In the genomic region with DNA sequence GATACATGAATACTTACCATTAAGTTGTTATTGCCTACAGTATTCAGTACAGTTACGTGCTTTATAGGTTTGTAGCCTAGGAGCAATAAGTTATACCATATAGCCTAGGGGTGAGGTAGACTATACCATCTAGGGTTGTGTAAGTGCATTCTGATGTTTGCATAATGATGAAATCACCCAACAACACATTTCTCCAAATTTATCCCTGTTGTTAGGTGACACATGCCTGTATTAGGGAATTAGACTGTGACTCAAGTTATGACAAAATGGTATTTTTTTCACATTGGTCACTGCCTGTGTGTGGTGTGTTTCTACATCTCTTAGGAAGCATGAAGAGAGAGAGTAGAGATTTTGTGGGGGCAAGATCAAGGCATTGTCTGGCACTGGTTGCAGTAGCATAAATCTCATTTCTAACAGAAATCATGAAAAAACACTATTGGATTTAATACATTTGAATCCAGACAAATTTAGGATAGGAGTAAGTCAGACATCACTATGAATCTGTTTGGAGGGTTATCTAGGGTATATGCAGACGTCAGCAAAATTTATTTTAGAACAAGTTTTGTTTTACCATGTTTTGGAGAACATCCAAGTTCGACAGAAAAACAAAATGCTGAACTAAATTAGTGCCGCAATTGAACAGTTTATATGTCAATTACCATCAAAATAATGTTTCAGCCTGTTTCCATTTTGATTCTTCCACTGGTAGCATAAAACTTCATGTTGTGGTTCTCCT, we compare ENCODE assay signal across 24 cellular contexts.
DNase-seq lines count a peak whose midpoint lies in the region; ATAC-seq, FAIRE-seq and TF ChIP-seq lines count a peak whose summit lies in the region.
"Had no signal": no experiment of that assay in that cellular context is flagged by ENCODE, and none has a peak within 500 bp of the region (broad histone marks: within the 10 kb centered on the region; RNA-seq: fewer than 3 reads in every experiment).

No MANE protein-coding gene starts in this region.

- H3K4me3 Mint-ChIP-seq in HFFc6: no peak overlapping the region
- H3K4me3 Mint-ChIP-seq: activated B cell treated with CpG ODN at 0.5 μM for 24 hours; activated naive CD8-positive, alpha-beta T cell; IgD-negative memory B cell; naive thymus-derived CD8-positive, alpha-beta T cell had no signal

- H3K4me1 ChIP-seq in K562 (replicated peaks in 1 of 2; ENCODE audit: control insufficient read depth in 2 of 2, insufficient read depth in 2 of 2, low read length in 2 of 2) (peaks cover 0 to under 1% of the 10 kb centered on the region in 2 experiments; a peak in 2 of 5 replicates), mucosa of descending colon (ENCODE audit: low read depth) (no peaks in the 10 kb centered on the region)
- H3K4me1 ChIP-seq: esophagus squamous epithelium, right atrium auricular region had no signal

- H3K27me3 ChIP-seq in K562 (ENCODE audit: control insufficient read depth in 2 of 2, insufficient read depth in 2 of 2, low read length in 2 of 2): no peaks in the 10 kb centered on the region
- H3K27me3 ChIP-seq: esophagus squamous epithelium, right atrium auricular region had no signal

- no TSS peak for BruUV-seq in K562 (replicated peaks; lab: Mats Ljungman, UMichigan)

- TF ChIP-seq EP300 in K562 (IDR thresholded peaks at IDR 0.05; ENCODE audit: low read length): no peak

- H3K9me3 Mint-ChIP-seq in HFFc6: no peaks in the 10 kb centered on the region
- H3K9me3 Mint-ChIP-seq: activated B cell treated with CpG ODN at 0.5 μM for 24 hours; activated T-helper 2 cell treated with anti-CD3 and anti-CD28 coated beads, Interferon-gamma antibody, Interleukin-2, Interleukin-4, amounts not matched to agents 10 μg/mL and 5 μg/mL and 100 μg/mL, durations not matched to agents 14 hours and 24 hours and 36 hours; IgD-negative memory B cell had no signal

- H4K20me1 ChIP-seq in K562 (replicated peaks; ENCODE audit: control insufficient read depth, insufficient read depth, low read length): no peaks in the 10 kb centered on the region

- H3K27ac Mint-ChIP-seq in HFFc6: no peak overlapping the region
- H3K27ac Mint-ChIP-seq: activated B cell treated with CpG ODN at 0.5 μM for 24 hours; activated naive CD8-positive, alpha-beta T cell; activated T-helper 2 cell treated with anti-CD3 and anti-CD28 coated beads, Interferon-gamma antibody, Interleukin-2, Interleukin-4, amounts not matched to agents 10 μg/mL and 5 μg/mL and 100 μg/mL, durations not matched to agents 14 hours and 24 hours and 36 hours; IgD-negative memory B cell; naive thymus-derived CD8-positive, alpha-beta T cell had no signal

- H3K4me3 ChIP-seq in K562 (no peak overlapping the region), mucosa of descending colon (no peak overlapping the region)
- H3K4me3 ChIP-seq: esophagus squamous epithelium, right atrium auricular region had no signal

- H3K4me2 ChIP-seq in K562 (ENCODE audit: insufficient read depth, low read length): no peak overlapping the region

- intact Hi-C loops in K562 (cut with micrococcal nuclease) (no loop called here), mucosa of descending colon (cut with DNase I, micrococcal nuclease) (no loop called here)

- POLR2A ChIA-PET in K562 (lab: Yijun Ruan, JAX) (no interaction called here), GM10248 (lab: Yijun Ruan, JAX) (no interaction called here)

- no peaks in the 10 kb centered on the region for H3K36me3 ChIP-seq in K562 (ENCODE audit: control insufficient read depth, insufficient read depth, low read length)
- H3K36me3 ChIP-seq in mucosa of descending colon (ENCODE audit: low read depth): no peaks in the 10 kb centered on the region
- H3K36me3 ChIP-seq: esophagus squamous epithelium, right atrium auricular region had no signal

- H3K79me2 ChIP-seq in K562 (ENCODE audit: control insufficient read depth, insufficient read depth, low read length): no peaks in the 10 kb centered on the region

- H3K9me3 ChIP-seq in K562 (replicated peaks; ENCODE audit: control insufficient read depth, insufficient read depth, low read depth, low read length) (no peaks in the 10 kb centered on the region), mucosa of descending colon (no peaks in the 10 kb centered on the region)
- H3K9me3 ChIP-seq: esophagus squamous epithelium, right atrium auricular region had no signal

- no peak for TF ChIP-seq RAD21 in K562 (CRISPR knock-in tag; conservative IDR thresholded peaks at IDR 0.05 in 1 of 2, IDR thresholded peaks at IDR 0.05 in 1 of 2)

- ATAC-seq in K562 (no peak), GM19351 (IDR thresholded peaks at IDR 0.05; ENCODE audit: unreplicated experiment) (no peak), mucosa of descending colon (no peak)
- ATAC-seq: naive thymus-derived CD8-positive, alpha-beta T cell; Right ventricle myocardium inferior had no signal

- DNase-seq in AG20443 (ENCODE audit: low spot score) (peak; percentile 8), HFFc6 (peak; percentile 31), K562 (ENCODE audit: extremely low read depth in 1 of 4, low spot score in 3 of 4) (no peak), iris pigment epithelial cell (ENCODE audit: low read depth) (peak; percentile 8), inferior parietal cortex (ENCODE audit: extremely low spot score) (no peak), GM10248 (ENCODE audit: extremely low spot score) (no peak), mucosa of descending colon (no peak)
- DNase-seq: activated B cell treated with CpG ODN at 0.5 μM for 24 hours; activated CD4-positive, alpha-beta T cell treated with anti-CD3 and anti-CD28 coated beads, Interleukin-2, amount 50 U/mL, for 4 hours; activated CD8-positive, alpha-beta memory T cell treated with anti-CD3 and anti-CD28 coated beads, Interleukin-2, amount 50 U/mL, for 4 hours; effector CD8-positive, alpha-beta T cell; esophagus squamous epithelium; naive thymus-derived CD8-positive, alpha-beta T cell; NCI-H2171; NCI-H526 treated with DMSO at 0.1 percent for 48 hours; T1000 had no signal

- no peaks in the 10 kb centered on the region for H3K9me1 ChIP-seq in K562 (ENCODE audit: control insufficient read depth, insufficient read depth, low read length)

- no peak for TF ChIP-seq CTCF in HFFc6 (IDR thresholded peaks at IDR 0.05)
- no peak for TF ChIP-seq CTCF in K562 (IDR thresholded peaks at IDR 0.05 in 2 of 3, conservative IDR thresholded peaks at IDR 0.05 in 1 of 3; ENCODE audit: insufficient read depth in 2 of 3, low read depth in 1 of 3, low read length in 3 of 3)
- no peak for TF ChIP-seq CTCF in GM10248 (IDR thresholded peaks at IDR 0.05; ENCODE audit: control extremely low read depth, extremely low read depth, low read depth, missing control alignments)
- no peak for TF ChIP-seq CTCF in mucosa of descending colon (IDR thresholded peaks at IDR 0.05)

- no peak overlapping the region for H2AFZ ChIP-seq in K562 (ENCODE audit: low read depth, low read length)

- H3K27ac ChIP-seq in K562 (ENCODE audit: extremely low read depth, low read depth, low read length): no peak overlapping the region
- H3K27ac ChIP-seq: esophagus squamous epithelium, HL-60, right atrium auricular region had no signal

- in situ Hi-C loops in K562 (cut with MboI): no loop called here

- no peaks in the 10 kb centered on the region for H3K36me3 Mint-ChIP-seq in HFFc6 (ENCODE audit: low read depth)
- H3K36me3 Mint-ChIP-seq: activated naive CD8-positive, alpha-beta T cell; IgD-negative memory B cell; naive thymus-derived CD8-positive, alpha-beta T cell had no signal

- no peak for TF ChIP-seq POLR2A in K562 (conservative IDR thresholded peaks at IDR 0.05)

- CTCF ChIA-PET in K562 (lab: Yijun Ruan, JAX; ENCODE audit: low intra/inter-chr PET ratio) (no interaction called here), GM10248 (lab: Yijun Ruan, JAX) (interaction anchor here (1.3 kb wide), 1 partner anchor 9 kb away, joined by 4 read pairs; no protein-coding TSS in a partner anchor)

- peaks cover 6% of the 10 kb centered on the region; the same call in 1 of the 2 replicates for H3K4me1 Mint-ChIP-seq in HFFc6 (ENCODE audit: low read depth)
- H3K4me1 Mint-ChIP-seq: activated B cell treated with CpG ODN at 0.5 μM for 24 hours; IgD-negative memory B cell; naive thymus-derived CD8-positive, alpha-beta T cell had no signal

- no peak for FAIRE-seq in K562 (lab: Jason Lieb, UNC)
- FAIRE-seq: urothelium cell line had no signal

- no peaks in the 10 kb centered on the region; the same call in 1 of the 2 replicates for H3K27me3 Mint-ChIP-seq in HFFc6 (ENCODE audit: insufficient read depth)
- H3K27me3 Mint-ChIP-seq: activated B cell treated with CpG ODN at 0.5 μM for 24 hours had no signal

- WGBS in K562 (ENCODE audit: insufficient coverage, low coverage, missing lambda C conversion rate): 39% methylated on average over 4 of the region's 4 CpGs

- no peak overlapping the region for H3K9ac ChIP-seq in K562 (ENCODE audit: insufficient read depth in 1 of 2, low read depth in 2 of 2, low read length in 2 of 2)

TF ChIP-seq in K562, 482 proteins besides CTCF, POLR2A, EP300 and RAD21 (continues in another document):
- TF ChIP-seq, protein P1, sequence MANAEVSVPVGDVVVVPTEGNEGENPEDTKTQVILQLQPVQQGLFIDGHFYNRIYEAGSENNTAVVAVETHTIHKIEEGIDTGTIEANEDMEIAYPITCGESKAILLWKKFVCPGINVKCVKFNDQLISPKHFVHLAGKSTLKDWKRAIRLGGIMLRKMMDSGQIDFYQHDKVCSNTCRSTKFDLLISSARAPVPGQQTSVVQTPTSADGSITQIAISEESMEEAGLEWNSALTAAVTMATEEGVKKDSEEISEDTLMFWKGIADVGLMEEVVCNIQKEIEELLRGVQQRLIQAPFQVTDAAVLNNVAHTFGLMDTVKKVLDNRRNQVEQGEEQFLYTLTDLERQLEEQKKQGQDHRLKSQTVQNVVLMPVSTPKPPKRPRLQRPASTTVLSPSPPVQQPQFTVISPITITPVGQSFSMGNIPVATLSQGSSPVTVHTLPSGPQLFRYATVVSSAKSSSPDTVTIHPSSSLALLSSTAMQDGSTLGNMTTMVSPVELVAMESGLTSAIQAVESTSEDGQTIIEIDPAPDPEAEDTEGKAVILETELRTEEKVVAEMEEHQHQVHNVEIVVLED (CRISPR knock-in tag; IDR thresholded peaks at IDR 0.05): no peak

Comparison
In these comparisons a context has a peak if more than half of its experiments do, and no peak if none do; other contexts are left out.
1. DNase-seq: peak in AG20443 (single experiment), HFFc6 (single experiment) and iris pigment epithelial cell (single experiment); none in K562 (0 of 4), inferior parietal cortex (single experiment), GM10248 (single experiment) and mucosa of descending colon (0 of 3).